13 cellular contexts compared by ENCODE assay signal in genomic region chr9:114370985-114371335, GRCh38. TPM values are rescaled to one million over a fixed set of nuclear protein-coding genes. Genes with fewer than 3 reads are reported as not detected.
DNase-seq lines count a peak whose midpoint lies in the region; ATAC-seq and TF ChIP-seq lines count a peak whose summit lies in the region.
"Had no signal": no experiment of that assay in that cellular context is flagged by ENCODE, and none has a peak within 500 bp of the region (broad histone marks: within the 10 kb centered on the region; RNA-seq: fewer than 3 reads in every experiment).

No MANE protein-coding gene starts in this region.

- H3K36me3 Mint-ChIP-seq in activated CD4-positive, alpha-beta T cell treated with anti-CD3 and anti-CD28 coated beads, Interleukin-2, amount 10 ng/mL, durations not matched to agents 24 days and 14 days (ENCODE audit: low read depth): peaks cover 77% of the 10 kb centered on the region
- peaks cover 93% of the 10 kb centered on the region for H3K36me3 Mint-ChIP-seq in activated CD8-positive, alpha-beta T cell treated with anti-CD3 and anti-CD28 coated beads, Interleukin-2, amount 10 ng/mL, durations not matched to agents 7 days and 5 days (ENCODE audit: low read depth)
- H3K36me3 Mint-ChIP-seq in activated T-cell treated with anti-CD3 and anti-CD28 coated beads, Interleukin-2, amount 50 U/mL, for 4 hours (ENCODE audit: insufficient read depth): peaks cover 46% of the 10 kb centered on the region

- TF ChIP-seq EP300 in stomach (IDR thresholded peaks at IDR 0.05): no peak

- CTCF ChIA-PET in activated CD8-positive, alpha-beta T cell treated with anti-CD3 and anti-CD28 coated beads, Interleukin-2, amount 10 ng/mL, durations not matched to agents 7 days and 5 days (lab: Charles Lee): interaction anchor here (1.6 to 4.9 kb wide), 4 partner anchors 15 to 21 kb away, joined by 4 to 83 read pairs (median 7); partner anchors contain the start of gene AKNA

- DNase-seq in activated CD4-positive, alpha-beta T cell treated with anti-CD3 and anti-CD28 coated beads, Interleukin-2, amount 10 ng/mL, durations not matched to agents 24 days and 14 days: no peak
- DNase-seq in activated CD4-positive, alpha-beta T cell treated with anti-CD3 and anti-CD28 coated beads for 48 hours: no peak
- DNase-seq in activated CD8-positive, alpha-beta T cell treated with anti-CD3 and anti-CD28 coated beads, Interleukin-2, amount 10 ng/mL, durations not matched to agents 7 days and 5 days: no peak
- no peak for DNase-seq in stomach
- no peak for DNase-seq in left lobe of liver (ENCODE audit: low spot score)
- no peak for DNase-seq in activated T-cell treated with anti-CD3 and anti-CD28 coated beads, Interleukin-2, amount 50 U/mL, for 4 hours
- DNase-seq: kidney glomerular epithelial cell, NCI-H446 treated with DMSO at 0.1 percent for 48 hours, right cardiac atrium had no signal

- peak overlapping the region; percentile 42 for H3K9ac ChIP-seq in iPS-18a (ENCODE audit: low read length)

- no peaks in the 10 kb centered on the region for H3K27me3 ChIP-seq in iPS-18a (ENCODE audit: control insufficient read depth, insufficient read depth, low read length)
- H3K27me3 ChIP-seq in stomach: no peaks in the 10 kb centered on the region

- no peak for ATAC-seq in activated CD8-positive, alpha-beta T cell treated with anti-CD3 and anti-CD28 coated beads, Interleukin-2, amount 10 ng/mL, durations not matched to agents 7 days and 5 days
- ATAC-seq in left lobe of liver: no peak
- no peak for ATAC-seq in activated T-cell treated with anti-CD3 and anti-CD28 coated beads, Interleukin-2, amount 50 U/mL, for 4 hours
- no peak for ATAC-seq in GM21381 (IDR thresholded peaks at IDR 0.05; ENCODE audit: unreplicated experiment)
- ATAC-seq: A549 had no signal

- H3K27me3 Mint-ChIP-seq in activated CD4-positive, alpha-beta T cell treated with anti-CD3 and anti-CD28 coated beads, Interleukin-2, amount 10 ng/mL, durations not matched to agents 24 days and 14 days: no peaks in the 10 kb centered on the region
- H3K27me3 Mint-ChIP-seq in activated CD8-positive, alpha-beta T cell treated with anti-CD3 and anti-CD28 coated beads, Interleukin-2, amount 10 ng/mL, durations not matched to agents 7 days and 5 days (ENCODE audit: low read depth): no peaks in the 10 kb centered on the region
- no peaks in the 10 kb centered on the region for H3K27me3 Mint-ChIP-seq in activated T-cell treated with anti-CD3 and anti-CD28 coated beads, Interleukin-2, amount 50 U/mL, for 4 hours (ENCODE audit: low read depth)

- 65 to 86% (median 80%) methylated on average over 4 of the region's 4 CpGs for WGBS in stomach, 5 donors

- H3K9me3 Mint-ChIP-seq in activated CD4-positive, alpha-beta T cell treated with anti-CD3 and anti-CD28 coated beads, Interleukin-2, amount 10 ng/mL, durations not matched to agents 24 days and 14 days: no peaks in the 10 kb centered on the region
- no peaks in the 10 kb centered on the region for H3K9me3 Mint-ChIP-seq in activated CD8-positive, alpha-beta T cell treated with anti-CD3 and anti-CD28 coated beads, Interleukin-2, amount 10 ng/mL, durations not matched to agents 7 days and 5 days (ENCODE audit: insufficient read depth)
- no peaks in the 10 kb centered on the region for H3K9me3 Mint-ChIP-seq in activated T-cell treated with anti-CD3 and anti-CD28 coated beads, Interleukin-2, amount 50 U/mL, for 4 hours

- TF ChIP-seq POLR2A in stomach (IDR thresholded peaks at IDR 0.05): no peak

- no peaks in the 10 kb centered on the region for H3K9me3 ChIP-seq in iPS-18a (ENCODE audit: control insufficient read depth, low read depth, low read length)
- no peaks in the 10 kb centered on the region for H3K9me3 ChIP-seq in stomach
- H3K9me3 ChIP-seq: A549 had no signal

- H3K4me3 Mint-ChIP-seq in activated CD4-positive, alpha-beta T cell treated with anti-CD3 and anti-CD28 coated beads, Interleukin-2, amount 10 ng/mL, durations not matched to agents 24 days and 14 days: peak overlapping the region; percentile 51
- peak overlapping the region; percentile 75 for H3K4me3 Mint-ChIP-seq in activated CD8-positive, alpha-beta T cell treated with anti-CD3 and anti-CD28 coated beads, Interleukin-2, amount 10 ng/mL, durations not matched to agents 7 days and 5 days
- H3K4me3 Mint-ChIP-seq in activated T-cell treated with anti-CD3 and anti-CD28 coated beads, Interleukin-2, amount 50 U/mL, for 4 hours: no peak overlapping the region

- peak overlapping the region; percentile 96 for H3K27ac Mint-ChIP-seq in activated CD4-positive, alpha-beta T cell treated with anti-CD3 and anti-CD28 coated beads, Interleukin-2, amount 10 ng/mL, durations not matched to agents 24 days and 14 days
- H3K27ac Mint-ChIP-seq in activated CD8-positive, alpha-beta T cell treated with anti-CD3 and anti-CD28 coated beads, Interleukin-2, amount 10 ng/mL, durations not matched to agents 7 days and 5 days: peak overlapping the region; percentile 84

- H3K4me3 ChIP-seq in iPS-18a (ENCODE audit: low read length) (peak overlapping the region; percentile 41), stomach (no peak overlapping the region)
- H3K4me3 ChIP-seq: A549 had no signal

- peaks cover 79% of the 10 kb centered on the region for H3K4me1 Mint-ChIP-seq in activated CD4-positive, alpha-beta T cell treated with anti-CD3 and anti-CD28 coated beads, Interleukin-2, amount 10 ng/mL, durations not matched to agents 24 days and 14 days
- H3K4me1 Mint-ChIP-seq in activated CD8-positive, alpha-beta T cell treated with anti-CD3 and anti-CD28 coated beads, Interleukin-2, amount 10 ng/mL, durations not matched to agents 7 days and 5 days (ENCODE audit: low read depth): peaks cover 95% of the 10 kb centered on the region
- H3K4me1 Mint-ChIP-seq in activated T-cell treated with anti-CD3 and anti-CD28 coated beads, Interleukin-2, amount 50 U/mL, for 4 hours (ENCODE audit: low read depth): peaks cover 95% of the 10 kb centered on the region

- H3K36me3 ChIP-seq in iPS-18a (ENCODE audit: control insufficient read depth, low read depth, low read length): peaks cover 15% of the 10 kb centered on the region
- peaks cover 27 to 96% (median 84%) of the 10 kb centered on the region in 4 donors for H3K36me3 ChIP-seq in stomach

- TF ChIP-seq CTCF in stomach (IDR thresholded peaks at IDR 0.05): no peak

- POLR2A ChIA-PET in activated CD8-positive, alpha-beta T cell treated with anti-CD3 and anti-CD28 coated beads, Interleukin-2, amount 10 ng/mL, durations not matched to agents 7 days and 5 days (lab: Charles Lee): interaction anchor here (1.4 to 15.0 kb wide), 3 partner anchors 9 to 15 kb away, joined by 3 to 407 read pairs (median 7); partner anchors contain the start of gene AKNA

- intact Hi-C loops in activated CD4-positive, alpha-beta T cell treated with anti-CD3 and anti-CD28 coated beads, Interleukin-2, amount 10 ng/mL, durations not matched to agents 24 days and 14 days (cut with micrococcal nuclease): no loop called here
- intact Hi-C loops in stomach (cut with DNase I; ENCODE audit: low total_unique reads): no loop called here

- peaks cover 39% of the 10 kb centered on the region for H3K4me1 ChIP-seq in iPS-18a (ENCODE audit: control insufficient read depth, low read depth, low read length)
- H3K4me1 ChIP-seq in stomach: peaks cover 21 to 98% (median 39%) of the 10 kb centered on the region in 4 donors

- H3K27ac ChIP-seq in iPS-18a (ENCODE audit: low read length) (peak overlapping the region; percentile 82), stomach (peak overlapping the region in 4 of 5 donors; percentile 63 to 83 (median 76))
- H3K27ac ChIP-seq: A549 had no signal

RNA-seq across cellular contexts. Expression of gene AKNA, which starts 16.8 kb away (rescaled TPM):
- 149 and 150 TPM in 2 replicates for total RNA-seq in activated CD4-positive, alpha-beta T cell treated with anti-CD3 and anti-CD28 coated beads, Interleukin-2, amount 10 ng/mL, durations not matched to agents 24 days and 14 days
- 100 to 1,000 TPM; 413 to 430 TPM for total RNA-seq in activated CD8-positive, alpha-beta T cell treated with anti-CD3 and anti-CD28 coated beads, Interleukin-2, amount 10 ng/mL, durations not matched to agents 7 days and 5 days
- total RNA-seq in stomach (10 to 100 TPM; 13.4 to 85.8 (median 31.0) TPM), left lobe of liver (7.3 TPM)
- 10 to 100 TPM; 12.2 to 13.6 (median 12.3) TPM for polyA plus RNA-seq in stomach
- total RNA-seq in activated T-cell treated with anti-CD3 and anti-CD28 coated beads, Interleukin-2, amount 50 U/mL, for 4 hours: 10 to 100 TPM; 77.2 to 81.7 (median 80.6) TPM

RNA-seq across cellular contexts. Expression of gene ORM2, which starts 41.3 kb away (rescaled TPM):
- total RNA-seq in activated CD4-positive, alpha-beta T cell treated with anti-CD3 and anti-CD28 coated beads, Interleukin-2, amount 10 ng/mL, durations not matched to agents 24 days and 14 days: not detected in 2 replicates
- total RNA-seq in activated CD8-positive, alpha-beta T cell treated with anti-CD3 and anti-CD28 coated beads, Interleukin-2, amount 10 ng/mL, durations not matched to agents 7 days and 5 days: not detected
- total RNA-seq in stomach: 1 to 10 TPM in 2 of 5 donors, not detected in 3; 1.2 to 2.0 TPM
- 10 to 100 TPM in 1 of 3 donors, 1 to 10 TPM in 1, not detected in 1; 4.9 to 17.1 TPM for polyA plus RNA-seq in stomach
- 4,103 TPM for total RNA-seq in left lobe of liver
- total RNA-seq in activated T-cell treated with anti-CD3 and anti-CD28 coated beads, Interleukin-2, amount 50 U/mL, for 4 hours: 1 to 10 TPM in 1 of 3 donors, under 1 TPM in 1, not detected in 1; 0.84 to 1.0 TPM
- total RNA-seq: right cardiac atrium; T-helper 1 cell treated with Interleukin-12 subunit alpha and Interleukin-12 subunit beta and Interleukin-4 antibody, amounts not matched to agents 30 ng/mL and 1 ng/mL, for 36 hours had no signal

RNA-seq across cellular contexts. Expression of gene ORM1, which starts 48.1 kb away (rescaled TPM):
- not detected in 2 replicates for total RNA-seq in activated CD4-positive, alpha-beta T cell treated with anti-CD3 and anti-CD28 coated beads, Interleukin-2, amount 10 ng/mL, durations not matched to agents 24 days and 14 days
- total RNA-seq in activated CD8-positive, alpha-beta T cell treated with anti-CD3 and anti-CD28 coated beads, Interleukin-2, amount 10 ng/mL, durations not matched to agents 7 days and 5 days: not detected
- total RNA-seq in stomach (1 to 10 TPM in 2 of 5 donors, not detected in 3; 1.6 to 2.2 TPM), left lobe of liver (19,737 TPM)
- 10 to 100 TPM in 1 of 3 donors, 1 to 10 TPM in 2; 2.9 to 14.8 (median 3.9) TPM for polyA plus RNA-seq in stomach
- 1 to 10 TPM; 2.4 to 4.5 (median 3.5) TPM for total RNA-seq in activated T-cell treated with anti-CD3 and anti-CD28 coated beads, Interleukin-2, amount 50 U/mL, for 4 hours
- total RNA-seq: T-helper 1 cell treated with Interleukin-12 subunit alpha and Interleukin-12 subunit beta and Interleukin-4 antibody, amounts not matched to agents 30 ng/mL and 1 ng/mL, for 36 hours had no signal

Comparison
In these comparisons a context has a peak if more than half of its experiments do, and no peak if none do; other contexts are left out.
1. RNA of gene ORM2, which starts 41.3 kb away (total RNA-seq): 4,103 TPM in left lobe of liver (single experiment); 0.84 to 1.0 TPM in activated T-cell treated with anti-CD3 and anti-CD28 coated beads, Interleukin-2, amount 50 U/mL, for 4 hours, not detected in activated CD4-positive, alpha-beta T cell treated with anti-CD3 and anti-CD28 coated beads, Interleukin-2, amount 10 ng/mL, durations not matched to agents 24 days and 14 days, not detected in activated CD8-positive, alpha-beta T cell treated with anti-CD3 and anti-CD28 coated beads, Interleukin-2, amount 10 ng/mL, durations not matched to agents 7 days and 5 days and 1.2 to 2.0 TPM in stomach; every median in the first group is over 1,000 times any median in the second.
2. RNA of gene ORM1, which starts 48.1 kb away (total RNA-seq): 19,737 TPM in left lobe of liver (single experiment); 2.4 to 4.5 TPM in activated T-cell treated with anti-CD3 and anti-CD28 coated beads, Interleukin-2, amount 50 U/mL, for 4 hours, not detected in activated CD4-positive, alpha-beta T cell treated with anti-CD3 and anti-CD28 coated beads, Interleukin-2, amount 10 ng/mL, durations not matched to agents 24 days and 14 days, not detected in activated CD8-positive, alpha-beta T cell treated with anti-CD3 and anti-CD28 coated beads, Interleukin-2, amount 10 ng/mL, durations not matched to agents 7 days and 5 days and 1.6 to 2.2 TPM in stomach; every median in the first group is over 1,000 times any median in the second.